Comparison of ENCODE assay signal across 19 cellular contexts in the genomic region with DNA sequence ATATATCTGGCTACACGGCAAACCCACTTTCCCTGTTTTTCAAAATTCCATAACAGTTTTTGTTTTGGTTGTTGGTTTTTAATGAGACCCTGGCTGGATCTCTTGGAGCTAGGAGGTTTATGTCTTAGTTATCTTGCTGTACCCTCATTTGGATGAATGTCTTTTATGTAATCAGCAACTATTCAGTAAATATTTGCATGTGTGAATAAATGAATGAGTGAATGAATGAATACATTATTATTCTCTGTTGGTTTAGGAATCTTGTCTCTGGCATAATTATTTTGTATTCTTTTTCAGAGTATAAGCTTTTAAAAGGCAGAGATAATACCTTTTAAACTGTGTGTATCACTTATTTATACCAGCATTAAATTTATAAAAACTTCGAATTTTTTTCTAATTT. TPM values are rescaled to one million over a fixed set of nuclear protein-coding genes. Genes with fewer than 3 reads are reported as not detected.
A peak's percentile ranks its signal among the peaks of the same experiment; 100 is the strongest.
DNase-seq lines count a peak whose midpoint lies in the region; ATAC-seq, FAIRE-seq and TF ChIP-seq lines count a peak whose summit lies in the region.
"Had no signal": no experiment of that assay in that cellular context is flagged by ENCODE, and none has a peak within 500 bp of the region (broad histone marks: within the 10 kb centered on the region; RNA-seq: fewer than 3 reads in every experiment).

No MANE protein-coding gene starts in this region.

- TF ChIP-seq CTCF in HepG2 (CRISPR knock-in tag; IDR thresholded peaks at IDR 0.05) (no peak), right lobe of liver (IDR thresholded peaks at IDR 0.05) (no peak), GM12878 (IDR thresholded peaks at IDR 0.05 in 2 of 3, conservative IDR thresholded peaks at IDR 0.05 in 1 of 3; ENCODE audit: control insufficient read depth in 2 of 3, extremely low read depth in 1 of 3, insufficient read depth in 1 of 3, low read depth in 3 of 3, low read length in 3 of 3) (no peak), vagina (IDR thresholded peaks at IDR 0.05) (no peak)

- BruUV-seq in HepG2 (replicated peaks; lab: Mats Ljungman, UMichigan) (no TSS peak), GM12878 (replicated peaks; lab: Mats Ljungman, UMichigan) (no TSS peak)

- H3K4me1 ChIP-seq in HepG2 (ENCODE audit: insufficient read depth, low read length): peaks cover 77% of the 10 kb centered on the region
- H3K4me1 ChIP-seq in right lobe of liver: peaks cover 0 to 34% (median 16%) of the 10 kb centered on the region in 4 donors
- peaks cover 17% of the 10 kb centered on the region for H3K4me1 ChIP-seq in GM12878 (ENCODE audit: control insufficient read depth, insufficient read depth, low read length)
- peaks cover 68% of the 10 kb centered on the region for H3K4me1 ChIP-seq in vagina
- peaks cover 1 to 8% of the 10 kb centered on the region in 2 donors for H3K4me1 ChIP-seq in small intestine (ENCODE audit: control insufficient read depth in 2 of 2, insufficient read depth in 1 of 2, low read depth in 1 of 2, low read length in 1 of 2)

- H2AFZ ChIP-seq in HepG2 (ENCODE audit: low read length) (no peak overlapping the region), GM12878 (ENCODE audit: control insufficient read depth, low read depth, low read length) (no peak overlapping the region)

- no peaks in the 10 kb centered on the region for H3K9me3 ChIP-seq in HepG2 (ENCODE audit: low read length)
- no peaks in the 10 kb centered on the region for H3K9me3 ChIP-seq in right lobe of liver
- H3K9me3 ChIP-seq in GM12878 (replicated peaks; ENCODE audit: control insufficient read depth, insufficient read depth, low read length): no peaks in the 10 kb centered on the region; the same call in 2 of the 3 replicates
- no peaks in the 10 kb centered on the region for H3K9me3 ChIP-seq in vagina
- H3K9me3 ChIP-seq in small intestine (ENCODE audit: control insufficient read depth, low read depth): no peaks in the 10 kb centered on the region

- H3K27me3 ChIP-seq in HepG2 (ENCODE audit: control insufficient read depth in 1 of 2, insufficient read depth in 2 of 2, low read length in 2 of 2) (no peaks in the 10 kb centered on the region), right lobe of liver (no peaks in the 10 kb centered on the region), GM12878 (replicated peaks in 1 of 2; ENCODE audit: control insufficient read depth in 2 of 2, insufficient read depth in 2 of 2, low read length in 1 of 2) (no peaks in the 10 kb centered on the region), vagina (no peaks in the 10 kb centered on the region), small intestine (ENCODE audit: control insufficient read depth in 2 of 2, insufficient read depth in 2 of 2, low read length in 2 of 2) (no peaks in the 10 kb centered on the region)

- peaks cover 47% of the 10 kb centered on the region for H3K4me1 Mint-ChIP-seq in memory B cell

- POLR2A ChIA-PET in HepG2 (lab: Yijun Ruan, JAX): no interaction called here
- POLR2A ChIA-PET in GM12878 (lab: Charles Lee): interaction anchor here (0.7 to 4.7 kb wide), 7 partner anchors 12 to 68 kb away, joined by 3 to 21 read pairs (median 3); no protein-coding TSS in a partner anchor

- TF ChIP-seq POLR2A in HepG2 (IDR thresholded peaks at IDR 0.05; ENCODE audit: insufficient read depth in 1 of 2, low read depth in 2 of 2, low read length in 2 of 2): no peak
- no peak for TF ChIP-seq POLR2A in right lobe of liver (IDR thresholded peaks at IDR 0.05)
- no peak for TF ChIP-seq POLR2A in GM12878 (IDR thresholded peaks at IDR 0.05; ENCODE audit: low read depth, low read length)
- no peak for TF ChIP-seq POLR2A in vagina (IDR thresholded peaks at IDR 0.05)

- H3K36me3 Mint-ChIP-seq in memory B cell: peaks cover 10% of the 10 kb centered on the region

- intact Hi-C loops in HepG2 (cut with micrococcal nuclease; ENCODE audit: unreplicated experiment): loop anchor here (5.0 kb wide), 1 partner anchor 49 kb away; no protein-coding TSS in a partner anchor
- intact Hi-C loops in right lobe of liver (cut with DNase I): no loop called here
- intact Hi-C loops in GM12878 (cut with micrococcal nuclease; ENCODE audit: unreplicated experiment): loop anchor here (5.0 kb wide), 1 partner anchor 196 kb away; no protein-coding TSS in a partner anchor
- intact Hi-C loops in vagina (cut with DNase I): no loop called here

- H3K79me2 ChIP-seq in HepG2 (ENCODE audit: insufficient read depth, low read length) (peaks cover 90% of the 10 kb centered on the region), GM12878 (ENCODE audit: control insufficient read depth, insufficient read depth, low read length) (peaks cover 93% of the 10 kb centered on the region)

- H3K27ac ChIP-seq in HepG2 (ENCODE audit: extremely low read length, insufficient read depth, low read length): no peak overlapping the region
- H3K27ac ChIP-seq in right lobe of liver: no peak overlapping the region
- H3K27ac ChIP-seq in GM12878 (ENCODE audit: control insufficient read depth, insufficient read depth): peak overlapping the region; percentile 22; the same call in 1 of the 2 replicates
- H3K27ac ChIP-seq in vagina: peak overlapping the region; percentile 32
- H3K27ac ChIP-seq in small intestine (ENCODE audit: low read depth in 1 of 2, low read length in 1 of 2): no peak overlapping the region

- peak overlapping the region; percentile 94 for H3K27ac Mint-ChIP-seq in memory B cell
- H3K27ac Mint-ChIP-seq: CD4-positive, alpha-beta memory T cell had no signal

- 96% methylated on average over 2 of the region's 2 CpGs for WGBS in HepG2 (ENCODE audit: low lambda C conversion rate)
- 64% methylated on average over 2 of the region's 2 CpGs for WGBS in right lobe of liver (ENCODE audit: insufficient coverage, low coverage, low lambda C conversion rate, missing lambda C conversion rate)
- 61% methylated on average over 2 of the region's 2 CpGs for WGBS in GM12878 (ENCODE audit: insufficient coverage, insufficient replicate concordance, low lambda C conversion rate, missing lambda C conversion rate)
- WGBS in small intestine, 3 donors: 87 to 96% (median 92%) methylated on average over 2 of the region's 2 CpGs

- in situ Hi-C loops in HepG2 (cut with HindIII; ENCODE audit: extremely low pct_ligation_motif_present, low pct_unique_long_range_greater_than_20kb) (no loop called here), GM12878 (cut with MboI) (no loop called here)

- SMC1A ChIA-PET in GM12878 (lab: Charles Lee; ENCODE audit: uncharacterized antibody, unreplicated experiment): interaction anchor here (0.6 to 7.4 kb wide), 22 partner anchors 11 to 98 kb away, joined by 3 to 48 read pairs (median 6); no protein-coding TSS in a partner anchor

- DNase-seq in HepG2 (ENCODE audit: low spot score) (no peak), right lobe of liver (no peak), GM12878 (ENCODE audit: low read depth, low spot score) (no peak), memory B cell (ENCODE audit: low spot score in 2 of 2) (no peak), vagina (ENCODE audit: extremely low spot score in 2 of 2) (no peak), kidney tubule cell (ENCODE audit: low spot score) (no peak), cerebellar nuclear complex (lab: John Stamatoyannopoulos, UW) (no peak), small intestine (no peak)
- DNase-seq: AML-193; CD4-positive, alpha-beta memory T cell; DND-41; GDM1; NCI-H1436; NCI-H2029 treated with DMSO at 0.1 percent for 48 hours; NCI-H510A treated with DMSO at 0.1 percent for 48 hours; SIG-M5 had no signal

- H3K4me2 ChIP-seq in HepG2 (ENCODE audit: low read depth, low read length) (0 out of 2 replicates have a peak overlapping the region, but pooled peaks have one; percentile 38), GM12878 (ENCODE audit: control insufficient read depth, insufficient read depth) (peak overlapping the region; percentile 91)

- H3K9me3 Mint-ChIP-seq in memory B cell: no peaks in the 10 kb centered on the region
- H3K9me3 Mint-ChIP-seq: CD4-positive, alpha-beta memory T cell had no signal

- ATAC-seq in HepG2 (no peak), right lobe of liver (no peak), GM12878 (no peak), memory B cell (ENCODE audit: low read depth) (no peak)

- no peaks in the 10 kb centered on the region for H3K27me3 Mint-ChIP-seq in memory B cell

- CTCF ChIA-PET in HepG2 (lab: Yijun Ruan, JAX; ENCODE audit: low intra/inter-chr PET ratio, low total read pairs) (no interaction called here), GM12878 (lab: Yijun Ruan, JAX) (interaction anchor here (0.8 to 2.7 kb wide), 8 partner anchors 22 to 198 kb away, joined by 3 to 16 read pairs (median 4); no protein-coding TSS in a partner anchor)

- H4K20me1 ChIP-seq in HepG2 (ENCODE audit: insufficient read depth, low read length) (peaks cover 26% of the 10 kb centered on the region; the same call in 1 of the 2 replicates), GM12878 (ENCODE audit: control insufficient read depth, insufficient read depth) (no peaks in the 10 kb centered on the region)

- H3K36me3 ChIP-seq in HepG2 (replicated peaks in 1 of 2; ENCODE audit: control insufficient read depth in 1 of 2, insufficient read depth in 2 of 2, low read length in 2 of 2) (no peaks in the 10 kb centered on the region), right lobe of liver (no peaks in the 10 kb centered on the region), GM12878 (ENCODE audit: control insufficient read depth in 2 of 2, insufficient read depth in 2 of 2, low read length in 1 of 2) (no peaks in the 10 kb centered on the region), vagina (no peaks in the 10 kb centered on the region), small intestine (ENCODE audit: control insufficient read depth in 2 of 2, insufficient read depth in 2 of 2, low read length in 2 of 2) (no peaks in the 10 kb centered on the region)

- TF ChIP-seq EP300 in HepG2 (IDR thresholded peaks at IDR 0.05; ENCODE audit: low read depth in 2 of 2, low read length in 2 of 2) (no peak), HepG2 (CRISPR knock-in tag; IDR thresholded peaks at IDR 0.05; ENCODE audit: borderline replicate concordance) (no peak), GM12878 (IDR thresholded peaks at IDR 0.05; ENCODE audit: borderline replicate concordance in 1 of 2, control insufficient read depth in 1 of 2, low read depth in 2 of 2, low read length in 2 of 2) (no peak)

- TF ChIP-seq RAD21 in HepG2 (CRISPR knock-in tag; IDR thresholded peaks at IDR 0.05) (no peak), GM12878 (IDR thresholded peaks at IDR 0.05; ENCODE audit: insufficient read depth, low read depth, low read length) (no peak)

- FAIRE-seq in HepG2 (lab: Jason Lieb, UNC) (no peak), GM12878 (lab: Jason Lieb, UNC) (no peak), small intestine (lab: Jason Lieb, UNC) (no peak)
- FAIRE-seq: D721Med had no signal

- H3K4me3 ChIP-seq in HepG2 (replicated peaks in 1 of 3; ENCODE audit: insufficient read depth in 1 of 3, low read depth in 2 of 3, low read length in 3 of 3) (no peak overlapping the region), right lobe of liver (no peak overlapping the region), GM12878 (peak overlapping the region; percentile 73; the same call in 1 of the 2 replicates), vagina (no peak overlapping the region), small intestine (ENCODE audit: low read depth in 1 of 2, low read length in 2 of 2) (no peak overlapping the region)

- RAD21 ChIA-PET in GM12878 (lab: Charles Lee; ENCODE audit: unreplicated experiment): interaction anchor here (0.8 to 6.7 kb wide), 18 partner anchors 8 to 90 kb away, joined by 3 to 62 read pairs (median 6); no protein-coding TSS in a partner anchor

- H3K9ac ChIP-seq in HepG2 (ENCODE audit: insufficient read depth, low read depth, low read length) (no peak overlapping the region), GM12878 (ENCODE audit: control insufficient read depth, insufficient read depth, low read length) (no peak overlapping the region)

- H3K4me3 Mint-ChIP-seq in memory B cell: peak overlapping the region; percentile 90
- H3K4me3 Mint-ChIP-seq: CD4-positive, alpha-beta memory T cell had no signal

RNA-seq across cellular contexts. Expression of gene UTS2B, which starts 3.2 kb away (rescaled TPM):
- total RNA-seq in HepG2 (2016; rRNA removed; fragmentation: Illumina TruSeq; extraction: Trizol) (0.46 TPM in 1 of 2 replicates, not detected in the other), right lobe of liver (under 1 TPM in 1 of 6 experiments, not detected in 5; 0.38 TPM), GM12878 (2014; rRNA removed) (0.28 and 1.3 TPM in 2 replicates), GM12878 (2014; rRNA removed; fragmentation: Illumina TruSeq; extraction: Trizol) (0.36 and 0.64 TPM in 2 replicates), GM12878 (2021) (0.28 and 0.29 TPM in 2 replicates), vagina (1.7 TPM)
- total RNA-seq in HepG2 (2016; cell fraction: cytosol; rRNA removed; fragmentation: Illumina TruSeq; extraction: Trizol; ENCODE audit: low read depth): 0.71 and 1.1 TPM in 2 replicates
- 0.37 TPM in 1 of 2 replicates, not detected in the other for total RNA-seq in HepG2 (2016; cell fraction: insoluble cytoplasmic fraction; rRNA removed; fragmentation: Illumina TruSeq; extraction: Trizol)
- 0.49 and 0.83 TPM in 2 replicates for total RNA-seq in HepG2 (2016; cell fraction: membrane; rRNA removed; fragmentation: Illumina TruSeq; extraction: Trizol)
- total RNA-seq in HepG2 (2016; cell fraction: nucleus; rRNA removed; fragmentation: Illumina TruSeq; extraction: Trizol): 1.1 and 1.6 TPM in 2 replicates
- polyA plus RNA-seq in HepG2 (2011; rRNA removed) (0.03 and 0.14 TPM in 2 replicates), GM12878 (2011; rRNA removed) (0.43 and 0.66 TPM in 2 replicates), GM12878 (2014; fragmentation: Illumina TruSeq; extraction: Trizol) (0.33 and 0.53 TPM in 2 replicates), GM12878 (2014; fragmentation: Nextera tagmentation; extraction: Ambion mirVana) (under 1 TPM; 0.15 to 0.45 TPM), GM12878 (2014; rRNA removed) (0.70 and 0.72 TPM in 2 replicates), GM12878 (2016; fragmentation: Nextera tagmentation; extraction: Ambion mirVana) (under 1 TPM; 0.45 to 0.48 TPM), small intestine (under 1 TPM in 1 of 3 donors, not detected in 2; 0.09 TPM)
- 0.04 and 0.09 TPM in 2 replicates for polyA plus RNA-seq in HepG2 (2011; cell fraction: cytosol; rRNA removed)
- polyA plus RNA-seq in HepG2 (2011; cell fraction: nucleus; rRNA removed): not detected in 2 replicates
- 0.42 TPM in 1 of 2 replicates, not detected in the other for polyA plus RNA-seq in HepG2 (2012)
- polyA plus RNA-seq in HepG2 (2016; cell fraction: cytosol; fragmentation: Illumina TruSeq; extraction: Trizol; ENCODE audit: low read depth): 0.34 TPM in 1 of 2 replicates, not detected in the other
- not detected in 2 replicates for polyA plus RNA-seq in HepG2 (2016; cell fraction: insoluble cytoplasmic fraction; fragmentation: Illumina TruSeq; extraction: Trizol; ENCODE audit: low read depth)
- not detected in 2 replicates for polyA plus RNA-seq in HepG2 (2016; cell fraction: membrane; fragmentation: Illumina TruSeq; extraction: Trizol; ENCODE audit: low read depth)
- not detected in 2 replicates for polyA plus RNA-seq in HepG2 (2016; cell fraction: nucleus; fragmentation: Illumina TruSeq; extraction: Trizol; ENCODE audit: insufficient read depth, low read depth)
- polyA minus RNA-seq in HepG2 (2011; rRNA and poly(A)+ RNA removed; ENCODE audit: low replicate concordance): 0.32 and 1.1 TPM in 2 replicates
- polyA minus RNA-seq in HepG2 (2011; cell fraction: cytosol; rRNA and poly(A)+ RNA removed): 1.1 TPM in 1 of 2 replicates, not detected in the other
- polyA minus RNA-seq in HepG2 (2011; cell fraction: nucleus; rRNA and poly(A)+ RNA removed): 3.4 and 3.6 TPM in 2 replicates
- total RNA-seq in GM12878 (2013; cell fraction: nucleolus; rRNA removed): 0.86 and 2.3 TPM in 2 replicates
- polyA plus RNA-seq in GM12878 (2011; ENCODE audit: low read depth): not detected
- 0.23 and 0.49 TPM in 2 replicates for polyA plus RNA-seq in GM12878 (2011; cell fraction: cytosol; rRNA removed)
- 0.22 and 0.35 TPM in 2 replicates for polyA plus RNA-seq in GM12878 (2011; cell fraction: nucleus; rRNA removed)
- 0.32 TPM in 1 of 2 replicates, not detected in the other for polyA plus RNA-seq in GM12878 (2012)
- polyA minus RNA-seq in GM12878 (2011; rRNA and poly(A)+ RNA removed): 1.5 and 1.8 TPM in 2 replicates
- polyA minus RNA-seq in GM12878 (2011; cell fraction: cytosol; rRNA and poly(A)+ RNA removed): not detected in 2 replicates
- 2.4 and 3.5 TPM in 2 replicates for polyA minus RNA-seq in GM12878 (2011; cell fraction: nucleus; rRNA and poly(A)+ RNA removed)
- total RNA-seq: A172; CD4-positive, alpha-beta memory T cell; RPMI7951 had no signal
- polyA plus RNA-seq: CD4-positive, alpha-beta memory T cell had no signal

RNA-seq across cellular contexts. Expression of gene CCDC50, which starts 4.3 kb away (rescaled TPM):
- total RNA-seq in HepG2 (2016; rRNA removed; fragmentation: Illumina TruSeq; extraction: Trizol) (66.4 and 84.6 TPM in 2 replicates), right lobe of liver (10 to 100 TPM; 36.1 to 96.3 (median 65.1) TPM), GM12878 (2014; rRNA removed) (112 and 126 TPM in 2 replicates), GM12878 (2014; rRNA removed; fragmentation: Illumina TruSeq; extraction: Trizol) (117 and 123 TPM in 2 replicates), GM12878 (2021) (144 and 150 TPM in 2 replicates), vagina (58.7 TPM)
- 64.1 and 70.2 TPM in 2 replicates for total RNA-seq in HepG2 (2016; cell fraction: cytosol; rRNA removed; fragmentation: Illumina TruSeq; extraction: Trizol; ENCODE audit: low read depth)
- total RNA-seq in HepG2 (2016; cell fraction: insoluble cytoplasmic fraction; rRNA removed; fragmentation: Illumina TruSeq; extraction: Trizol): 64.3 and 82.0 TPM in 2 replicates
- total RNA-seq in HepG2 (2016; cell fraction: membrane; rRNA removed; fragmentation: Illumina TruSeq; extraction: Trizol): 93.5 and 98.5 TPM in 2 replicates
- total RNA-seq in HepG2 (2016; cell fraction: nucleus; rRNA removed; fragmentation: Illumina TruSeq; extraction: Trizol): 42.1 and 53.1 TPM in 2 replicates
- polyA plus RNA-seq in HepG2 (2011; rRNA removed) (42.8 and 47.6 TPM in 2 replicates), GM12878 (2011; rRNA removed) (132 and 180 TPM in 2 replicates), GM12878 (2014; fragmentation: Illumina TruSeq; extraction: Trizol) (137 and 148 TPM in 2 replicates), GM12878 (2014; fragmentation: Nextera tagmentation; extraction: Ambion mirVana) (10 to 100 TPM; 46.7 to 61.5 TPM), GM12878 (2014; rRNA removed) (107 and 122 TPM in 2 replicates), GM12878 (2016; fragmentation: Nextera tagmentation; extraction: Ambion mirVana) (100 to 1,000 TPM; 127 to 130 TPM), small intestine (10 to 100 TPM; 18.6 to 31.1 (median 22.1) TPM)
- 36.3 and 39.4 TPM in 2 replicates for polyA plus RNA-seq in HepG2 (2011; cell fraction: cytosol; rRNA removed)
- polyA plus RNA-seq in HepG2 (2011; cell fraction: nucleus; rRNA removed): 30.4 and 34.1 TPM in 2 replicates
- polyA plus RNA-seq in HepG2 (2012): 57.1 and 80.5 TPM in 2 replicates
- polyA plus RNA-seq in HepG2 (2016; cell fraction: cytosol; fragmentation: Illumina TruSeq; extraction: Trizol; ENCODE audit: low read depth): 73.6 and 85.5 TPM in 2 replicates
- 81.6 and 82.7 TPM in 2 replicates for polyA plus RNA-seq in HepG2 (2016; cell fraction: insoluble cytoplasmic fraction; fragmentation: Illumina TruSeq; extraction: Trizol; ENCODE audit: low read depth)
- 79.3 and 86.2 TPM in 2 replicates for polyA plus RNA-seq in HepG2 (2016; cell fraction: membrane; fragmentation: Illumina TruSeq; extraction: Trizol; ENCODE audit: low read depth)
- polyA plus RNA-seq in HepG2 (2016; cell fraction: nucleus; fragmentation: Illumina TruSeq; extraction: Trizol; ENCODE audit: insufficient read depth, low read depth): 44.8 and 45.2 TPM in 2 replicates
- polyA minus RNA-seq in HepG2 (2011; rRNA and poly(A)+ RNA removed; ENCODE audit: low replicate concordance): 36.4 and 43.0 TPM in 2 replicates
- 45.0 and 52.9 TPM in 2 replicates for polyA minus RNA-seq in HepG2 (2011; cell fraction: cytosol; rRNA and poly(A)+ RNA removed)
- 135 and 139 TPM in 2 replicates for polyA minus RNA-seq in HepG2 (2011; cell fraction: nucleus; rRNA and poly(A)+ RNA removed)
- total RNA-seq in GM12878 (2013; cell fraction: nucleolus; rRNA removed): 191 and 209 TPM in 2 replicates
- polyA plus RNA-seq in GM12878 (2011; ENCODE audit: low read depth): 21.4 TPM
- 60.1 and 71.2 TPM in 2 replicates for polyA plus RNA-seq in GM12878 (2011; cell fraction: cytosol; rRNA removed)
- polyA plus RNA-seq in GM12878 (2011; cell fraction: nucleus; rRNA removed): 102 and 104 TPM in 2 replicates
- 32.8 and 42.2 TPM in 2 replicates for polyA plus RNA-seq in GM12878 (2012)
- polyA minus RNA-seq in GM12878 (2011; rRNA and poly(A)+ RNA removed): 77.5 and 87.0 TPM in 2 replicates
- 47.4 and 57.9 TPM in 2 replicates for polyA minus RNA-seq in GM12878 (2011; cell fraction: cytosol; rRNA and poly(A)+ RNA removed)
- 127 and 198 TPM in 2 replicates for polyA minus RNA-seq in GM12878 (2011; cell fraction: nucleus; rRNA and poly(A)+ RNA removed)

Comparison
In these comparisons a context has a peak if more than half of its experiments do, and no peak if none do; other contexts are left out.
1. intact Hi-C loops: an anchor here in HepG2 (5.0 kb wide) and GM12878 (5.0 kb wide); none called in right lobe of liver and vagina.
2. H3K27ac ChIP-seq: peak in GM12878 (single experiment) and vagina (single experiment); none in HepG2 (single experiment), right lobe of liver (0 of 3) and small intestine (0 of 2).
3. Of the 75 proteins assayed by ChIP-seq in both HepG2 and GM12878: peak only in HepG2: none; only in GM12878: none; in both: ZNF24; in neither: 74.